20 cellular contexts compared by ENCODE assay signal in the genomic region with DNA sequence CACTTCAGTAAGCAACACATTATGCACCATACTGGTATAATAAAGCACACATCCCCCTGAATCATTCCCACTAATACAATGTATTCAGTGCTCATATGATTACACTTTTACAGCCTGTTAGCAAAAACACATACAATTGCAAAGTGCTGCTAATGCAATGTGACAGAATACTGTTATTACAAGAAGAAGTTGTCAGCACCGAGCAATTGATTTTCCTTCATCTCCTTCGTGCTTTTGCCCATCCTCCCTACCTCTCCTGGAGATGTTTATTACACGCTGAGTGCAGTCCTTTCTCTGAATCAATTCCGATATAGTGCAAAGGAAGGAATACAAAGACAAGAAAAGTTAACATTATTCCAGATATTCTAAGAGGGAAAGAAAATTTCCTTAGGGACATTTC.
DNase-seq lines count a peak whose midpoint lies in the region; ATAC-seq and TF ChIP-seq lines count a peak whose summit lies in the region.
"Had no signal": no experiment of that assay in that cellular context is flagged by ENCODE, and none has a peak within 500 bp of the region (broad histone marks: within the 10 kb centered on the region; RNA-seq: fewer than 3 reads in every experiment).

No MANE protein-coding gene starts in this region.

- ATAC-seq in GM23338 (no peak), GM21360 (IDR thresholded peaks at IDR 0.05; ENCODE audit: unreplicated experiment) (no peak), HG02884 (IDR thresholded peaks at IDR 0.05; ENCODE audit: unreplicated experiment) (no peak), GM21529 (IDR thresholded peaks at IDR 0.05; ENCODE audit: unreplicated experiment) (no peak)
- ATAC-seq: A549; CD8-positive, alpha-beta T cell had no signal

- H3K36me3 ChIP-seq in GM23338 (ENCODE audit: insufficient read depth) (no peaks in the 10 kb centered on the region), neural cell (ENCODE audit: insufficient read depth, low read length) (no peaks in the 10 kb centered on the region), neuronal stem cell (replicated peaks in 1 of 2; ENCODE audit: control insufficient read depth in 2 of 2, insufficient read depth in 2 of 2, low read length in 2 of 2) (no peaks in the 10 kb centered on the region)
- H3K36me3 ChIP-seq: BLaER1 treated with 17β-estradiol and CSF1 and Interleukin-3, amounts not matched to agents 10 nM and 100 nM had no signal

- H3K23ac ChIP-seq in neuronal stem cell (ENCODE audit: low read depth, low read length, poor library complexity): no peak overlapping the region

- no peak overlapping the region for H2BK12ac ChIP-seq in neuronal stem cell (ENCODE audit: low read length)

- no peak overlapping the region for H2AK5ac ChIP-seq in neuronal stem cell (ENCODE audit: low read depth, low read length)

- peak; percentile 76 for TF ChIP-seq EP300 in neural cell (conservative IDR thresholded peaks at IDR 0.05; ENCODE audit: poor library complexity, severe bottlenecking)

- TF ChIP-seq CTCF in GM23338 (conservative IDR thresholded peaks at IDR 0.05; ENCODE audit: low read depth in 2 of 2): no peak
- no peak for TF ChIP-seq CTCF in neural cell (IDR thresholded peaks at IDR 0.05; ENCODE audit: poor library complexity, severe bottlenecking)

- no peak overlapping the region for H3K9ac ChIP-seq in neural cell (ENCODE audit: low read length)
- no peak overlapping the region for H3K9ac ChIP-seq in neuronal stem cell (ENCODE audit: low read depth, low read length, poor library complexity)
- H3K9ac ChIP-seq: BLaER1 treated with 17β-estradiol and CSF1 and Interleukin-3, amounts not matched to agents 10 nM and 100 nM had no signal

- no peaks in the 10 kb centered on the region for H3K79me1 ChIP-seq in neuronal stem cell (ENCODE audit: low read depth, low read length)

- H3K27ac ChIP-seq in GM23338 (ENCODE audit: low read depth) (no peak overlapping the region), neural cell (ENCODE audit: low read length) (peak overlapping the region; percentile 28), neuronal stem cell (replicated peaks; ENCODE audit: low read length) (no peak overlapping the region)
- H3K27ac ChIP-seq: 22Rv1; A549; BLaER1 treated with 17β-estradiol and CSF1 and Interleukin-3, amounts not matched to agents 10 nM and 100 nM; C4-2B had no signal

- H3K4me2 ChIP-seq in GM23338 (no peak overlapping the region), neural cell (ENCODE audit: low read length) (peak overlapping the region; percentile 20), neuronal stem cell (ENCODE audit: insufficient read depth, low read length, poor library complexity, severe bottlenecking) (no peak overlapping the region)
- H3K4me2 ChIP-seq: A549; BLaER1 treated with 17β-estradiol and CSF1 and Interleukin-3, amounts not matched to agents 10 nM and 100 nM had no signal

- H4K20me1 ChIP-seq in GM23338 (replicated peaks; ENCODE audit: insufficient read depth) (no peaks in the 10 kb centered on the region), neural cell (ENCODE audit: insufficient read depth) (no peaks in the 10 kb centered on the region)
- H4K20me1 ChIP-seq: BLaER1 treated with 17β-estradiol and CSF1 and Interleukin-3, amounts not matched to agents 10 nM and 100 nM had no signal

- H3K4me1 Mint-ChIP-seq in GM23338: peaks cover 23% of the 10 kb centered on the region

- no peaks in the 10 kb centered on the region for H3K27me3 Mint-ChIP-seq in GM23338 (ENCODE audit: insufficient read depth, low read depth, poor library complexity)
- H3K27me3 Mint-ChIP-seq: B cell; CD4-positive, alpha-beta T cell had no signal

- H3K4ac ChIP-seq in neuronal stem cell (ENCODE audit: low read length): no peak overlapping the region

- no peaks in the 10 kb centered on the region for H3F3A ChIP-seq in GM23338 (replicated peaks; ENCODE audit: low read depth)
- peaks cover 5% of the 10 kb centered on the region for H3F3A ChIP-seq in neural cell (ENCODE audit: insufficient read depth, low read length, poor library complexity, severe bottlenecking)

- H3K4me3 ChIP-seq in GM23338: no peak overlapping the region
- H3K4me3 ChIP-seq in neural cell (ENCODE audit: low read length): peak overlapping the region; percentile 22
- no peak overlapping the region for H3K4me3 ChIP-seq in neuronal stem cell (ENCODE audit: low read length in 2 of 2)
- H3K4me3 ChIP-seq: A549; BLaER1 treated with 17β-estradiol and CSF1 and Interleukin-3, amounts not matched to agents 10 nM and 100 nM had no signal

- H3K27me3 ChIP-seq in GM23338 (ENCODE audit: insufficient read depth) (no peaks in the 10 kb centered on the region), neural cell (ENCODE audit: insufficient read depth, low read depth, low read length) (no peaks in the 10 kb centered on the region), neuronal stem cell (ENCODE audit: control insufficient read depth in 3 of 3, insufficient read depth in 3 of 3, low read depth in 1 of 3, low read length in 3 of 3) (no peaks in the 10 kb centered on the region)
- H3K27me3 ChIP-seq: BLaER1 treated with 17β-estradiol and CSF1 and Interleukin-3, amounts not matched to agents 10 nM and 100 nM had no signal

- no peak overlapping the region for H2BK120ac ChIP-seq in neuronal stem cell (ENCODE audit: low read depth, low read length)

- H3K9me2 ChIP-seq in GM23338 (ENCODE audit: insufficient read depth) (peaks cover 6% of the 10 kb centered on the region; the same call in 1 of the 2 replicates), neural cell (ENCODE audit: insufficient read depth, low read length) (no peaks in the 10 kb centered on the region)

- no peak overlapping the region for H3K18ac ChIP-seq in neuronal stem cell (ENCODE audit: low read length)

- no peak overlapping the region; the same call in 1 of the 2 replicates for H3K27ac Mint-ChIP-seq in GM23338
- H3K27ac Mint-ChIP-seq: B cell; CD4-positive, alpha-beta T cell; CD8-positive, alpha-beta T cell had no signal

- H3K4me1 ChIP-seq in GM23338 (ENCODE audit: insufficient read depth): peaks cover 18% of the 10 kb centered on the region
- H3K4me1 ChIP-seq in neuronal stem cell (ENCODE audit: control insufficient read depth in 2 of 2, insufficient read depth in 1 of 2, low read depth in 1 of 2, low read length in 2 of 2): peaks cover 3 to 4% of the 10 kb centered on the region in 2 donors
- H3K4me1 ChIP-seq: A549, Caco-2 had no signal

- DNase-seq in GM23338 (ENCODE audit: low spot score): no peak
- peak; percentile 36 for DNase-seq in NCI-H2227 treated with DMSO at 0.1 percent for 48 hours (lab: John Stamatoyannopoulos, UW)
- DNase-seq in neuronal stem cell (ENCODE audit: low spot score): no peak
- DNase-seq in NCI-H187 treated with DMSO at 0.1 percent for 48 hours (lab: John Stamatoyannopoulos, UW): no peak
- DNase-seq: AML-193; Caco-2; Calu3; CD4-positive, alpha-beta T cell; CD8-positive, alpha-beta T cell; DMS79 treated with DMSO at 0.1 percent for 48 hours; GF-D8 had no signal

- H3K79me2 ChIP-seq in GM23338 (replicated peaks; ENCODE audit: insufficient read depth) (no peaks in the 10 kb centered on the region), neural cell (replicated peaks; ENCODE audit: insufficient read depth, low read length) (no peaks in the 10 kb centered on the region)

- H3K9me3 Mint-ChIP-seq in GM23338: no peaks in the 10 kb centered on the region; the same call in 2 of the 3 replicates
- H3K9me3 Mint-ChIP-seq: CD4-positive, alpha-beta T cell; CD8-positive, alpha-beta T cell had no signal

- H3K4me3 Mint-ChIP-seq in GM23338: no peak overlapping the region
- H3K4me3 Mint-ChIP-seq: B cell; CD4-positive, alpha-beta T cell; CD8-positive, alpha-beta T cell had no signal

- peak; percentile 26 for TF ChIP-seq RAD21 in neural cell (conservative IDR thresholded peaks at IDR 0.05)

- H3K14ac ChIP-seq in neuronal stem cell (ENCODE audit: low read length): no peak overlapping the region

- no CpG with 5 or more reads among the region's 4 CpGs for WGBS in neuronal stem cell (ENCODE audit: extremely low coverage in 2 of 2, insufficient read length in 2 of 2, insufficient replicate concordance in 1 of 2), 2 donors

- H2AFZ ChIP-seq in GM23338: peak overlapping the region; percentile 40; the same call in 1 of the 2 replicates
- H2AFZ ChIP-seq in neural cell (ENCODE audit: low read depth, low read length): no peak overlapping the region
- H2AFZ ChIP-seq in neuronal stem cell (ENCODE audit: low read length): peak overlapping the region; percentile 6

- no peaks in the 10 kb centered on the region for H3K9me3 ChIP-seq in neural cell (ENCODE audit: low read length)
- H3K9me3 ChIP-seq in neuronal stem cell (replicated peaks in 1 of 2; ENCODE audit: control insufficient read depth in 2 of 2, insufficient read depth in 1 of 2, low read depth in 1 of 2, low read length in 2 of 2): no peaks in the 10 kb centered on the region
- H3K9me3 ChIP-seq: A549, Caco-2 had no signal

- H4K91ac ChIP-seq in neuronal stem cell (ENCODE audit: low read depth, low read length, poor library complexity): no peak overlapping the region

- no peaks in the 10 kb centered on the region for H3K36me3 Mint-ChIP-seq in GM23338 (ENCODE audit: low read depth)
- H3K36me3 Mint-ChIP-seq: CD8-positive, alpha-beta T cell had no signal

- H4K8ac ChIP-seq in neuronal stem cell (ENCODE audit: low read depth, low read length): no peak overlapping the region

- H2BK5ac ChIP-seq in neuronal stem cell (ENCODE audit: low read length): no peak overlapping the region

- H2BK15ac ChIP-seq in neuronal stem cell (ENCODE audit: low read length): no peak overlapping the region

TF ChIP-seq in GM23338, 12 proteins besides CTCF, POLR2A, EP300 and RAD21 (continues in another document):
- TF ChIP-seq ZNF114 (CRISPR knock-in tag; IDR thresholded peaks at IDR 0.05): no peak

TF ChIP-seq in neural cell, 6 proteins besides CTCF, POLR2A, EP300 and RAD21 (continues in another document):
- TF ChIP-seq POLR2AphosphoS5 (IDR thresholded peaks at IDR 0.05) (peak; percentile 96), MXI1 (conservative IDR thresholded peaks at IDR 0.05; ENCODE audit: poor library complexity, severe bottlenecking) (no peak), SMC3 (conservative IDR thresholded peaks at IDR 0.05; ENCODE audit: poor library complexity) (no peak)
